Comparison of ENCODE assay signal across 8 cellular contexts in genomic region chr10:49761789-49762565, GRCh38. TPM values are rescaled to one million over a fixed set of nuclear protein-coding genes. Genes with fewer than 3 reads are reported as not detected.
DNase-seq lines count a peak whose midpoint lies in the region; ATAC-seq and TF ChIP-seq lines count a peak whose summit lies in the region.

Gene OGDHL, minus strand, starts transcription at chr10:49762323. Its CDS starts 3,731 bp downstream, at chr10:49758592.

- H3K4me3 ChIP-seq in epithelial cell of proximal tubule (ENCODE audit: low read depth, low read length) = peak within 1 kb of the TSS; percentile 71
- no peak within 1 kb of the TSS for H3K4me3 ChIP-seq in mucosa of descending colon

- no peak within 1 kb of the TSS for H3K27ac Mint-ChIP-seq in stimulated activated naive CD8-positive, alpha-beta T cell treated with anti-CD3 and anti-CD28 coated beads, Interleukin-15, amount 100 ng/mL, for 72 hours

- no peaks in the 10 kb centered on the region for H3K9me3 ChIP-seq in mucosa of descending colon

- intact Hi-C loops in mucosa of descending colon (cut with DNase I, micrococcal nuclease) = no loop called here

- peaks cover 62% of the 10 kb centered on the region for H3K27me3 Mint-ChIP-seq in stimulated activated naive CD8-positive, alpha-beta T cell treated with anti-CD3 and anti-CD28 coated beads, Interleukin-15, amount 100 ng/mL, for 72 hours

- H3K4me1 ChIP-seq in mucosa of descending colon (ENCODE audit: low read depth) = peaks cover 7% of the 10 kb centered on the region

- H3K4me1 Mint-ChIP-seq in stimulated activated naive CD8-positive, alpha-beta T cell treated with anti-CD3 and anti-CD28 coated beads, Interleukin-15, amount 100 ng/mL, for 72 hours = peaks cover 6% of the 10 kb centered on the region

- H3K4me3 Mint-ChIP-seq in stimulated activated naive CD8-positive, alpha-beta T cell treated with anti-CD3 and anti-CD28 coated beads, Interleukin-15, amount 100 ng/mL, for 72 hours = peak within 1 kb of the TSS; percentile 69 to 81

- ATAC-seq in HG02610 (IDR thresholded peaks at IDR 0.05; ENCODE audit: unreplicated experiment) = peak; percentile 78
- ATAC-seq in mucosa of descending colon = peak; percentile 92
- peak; percentile 76 for ATAC-seq in stimulated activated naive CD8-positive, alpha-beta T cell treated with anti-CD3 and anti-CD28 coated beads, Interleukin-15, amount 100 ng/mL, for 72 hours

- DNase-seq in NCI-H2107 (lab: John Stamatoyannopoulos, UW) (peak; percentile 16), NCI-H2107 treated with DMSO at 0.1 percent for 48 hours (lab: John Stamatoyannopoulos, UW; ENCODE audit: unreplicated experiment) (no peak), NCI-H1930 (lab: John Stamatoyannopoulos, UW) (peak; percentile 1 to 29), epithelial cell of proximal tubule (ENCODE audit: low read depth) (no peak), mucosa of descending colon (peak in 2 of 3 donors; percentile 66)
- peak; percentile 15 to 51 (median 40) for DNase-seq in activated CD8-positive, alpha-beta memory T cell treated with anti-CD3 and anti-CD28 coated beads for 48 hours (ENCODE audit: low read depth in 2 of 3, low spot score in 2 of 3)
- peak; percentile 56 to 57 for DNase-seq in stimulated activated naive CD8-positive, alpha-beta T cell treated with anti-CD3 and anti-CD28 coated beads, Interleukin-15, amount 100 ng/mL, for 72 hours

- no peaks in the 10 kb centered on the region for H3K36me3 ChIP-seq in mucosa of descending colon (ENCODE audit: low read depth)

- TF ChIP-seq CTCF in epithelial cell of proximal tubule (conservative IDR thresholded peaks at IDR 0.05; ENCODE audit: low read depth, low read length) (no peak), mucosa of descending colon (IDR thresholded peaks at IDR 0.05) (no peak)

- H3K9me3 Mint-ChIP-seq in stimulated activated naive CD8-positive, alpha-beta T cell treated with anti-CD3 and anti-CD28 coated beads, Interleukin-15, amount 100 ng/mL, for 72 hours = peaks cover 0 to 8% of the 10 kb centered on the region in 2 donors

RNA-seq across cellular contexts. Expression of gene OGDHL, which starts in this region (rescaled TPM):
- total RNA-seq in epithelial cell of proximal tubule (0.36 and 1.8 TPM in 2 replicates), mucosa of descending colon (1 to 10 TPM; 1.9 to 2.6 (median 2.5) TPM)

Comparison
In these comparisons a context has a peak if more than half of its experiments do, and no peak if none do; other contexts are left out.
1. DNase-seq: peak in NCI-H2107 (single experiment), NCI-H1930 (2 of 2), activated CD8-positive, alpha-beta memory T cell treated with anti-CD3 and anti-CD28 coated beads for 48 hours (3 of 3), mucosa of descending colon (2 of 3) and stimulated activated naive CD8-positive, alpha-beta T cell treated with anti-CD3 and anti-CD28 coated beads, Interleukin-15, amount 100 ng/mL, for 72 hours (2 of 2); none in NCI-H2107 treated with DMSO at 0.1 percent for 48 hours (single experiment) and epithelial cell of proximal tubule (single experiment).
2. Peak in every context shown above with its lines, with median percentiles within 50 percentile points of each other: ATAC-seq.